ENCODE assay signal across 8 cellular contexts in the genomic region with DNA sequence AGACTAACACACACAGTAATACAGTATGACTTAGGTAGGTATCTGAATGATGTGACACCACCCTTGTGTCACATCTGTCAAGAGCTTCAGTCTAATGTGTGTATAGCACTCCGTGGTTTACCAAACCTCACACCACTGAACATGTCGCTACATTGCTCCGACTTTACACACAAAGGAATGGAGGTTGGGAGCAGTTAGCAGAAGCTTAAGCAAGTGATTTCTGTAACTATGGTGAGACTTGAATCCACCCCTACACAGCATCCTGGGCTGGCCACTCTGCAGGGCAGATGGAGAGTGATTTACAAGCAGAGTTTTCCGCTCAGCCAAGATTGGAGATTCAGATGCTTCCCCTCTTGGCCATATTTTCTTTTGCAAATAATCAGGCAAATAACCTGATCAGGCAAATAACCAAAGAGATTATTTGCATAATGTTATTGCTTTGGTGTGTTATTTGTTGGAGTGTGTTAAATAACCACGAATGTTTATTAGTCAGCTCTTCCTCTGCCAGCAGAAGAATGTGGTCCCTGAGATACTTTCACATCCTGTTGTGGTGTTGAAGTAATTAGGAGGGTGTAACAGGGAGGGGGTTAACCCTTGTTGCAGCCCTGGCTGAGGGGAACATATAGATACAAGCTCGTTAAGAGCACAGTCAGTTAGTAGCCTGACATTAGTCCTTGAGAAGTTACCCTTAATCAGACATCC.
DNase-seq lines count a peak whose midpoint lies in the region; ATAC-seq and TF ChIP-seq lines count a peak whose summit lies in the region.

No MANE protein-coding gene starts in this region.

- peak overlapping the region; percentile 35 for H3K4me3 Mint-ChIP-seq in CD4-positive, alpha-beta T cell
- peak overlapping the region; percentile 72 for H3K4me3 Mint-ChIP-seq in T-helper 2 cell treated with Interferon-gamma antibody and Interleukin-4, amounts not matched to agents 5 μg/mL and 100 μg/mL, for 36 hours
- H3K4me3 Mint-ChIP-seq in natural killer cell treated with Interleukin-12 subunit alpha and Interleukin-12 subunit beta and Interleukin-15 and Interleukin-18, amount 100 ng/mL, for 72 hours, result peak overlapping the region; percentile 82

- no peaks in the 10 kb centered on the region for H3K36me3 Mint-ChIP-seq in CD4-positive, alpha-beta T cell (ENCODE audit: low read depth)
- H3K36me3 Mint-ChIP-seq in T-helper 2 cell treated with Interferon-gamma antibody and Interleukin-4, amounts not matched to agents 5 μg/mL and 100 μg/mL, for 36 hours (ENCODE audit: low read depth), result peaks cover 11% of the 10 kb centered on the region
- peaks cover 7% of the 10 kb centered on the region for H3K36me3 Mint-ChIP-seq in natural killer cell treated with Interleukin-12 subunit alpha and Interleukin-12 subunit beta and Interleukin-15 and Interleukin-18, amount 100 ng/mL, for 72 hours

- no peak for TF ChIP-seq CTCF in CD4-positive, alpha-beta T cell (IDR thresholded peaks at IDR 0.05)
- TF ChIP-seq CTCF in omental fat pad (IDR thresholded peaks at IDR 0.05), result no peak

- H3K27me3 ChIP-seq in CD4-positive, alpha-beta T cell (ENCODE audit: control insufficient read depth, insufficient read depth, low read length), result no peaks in the 10 kb centered on the region

- CTCF ChIA-PET in CD4-positive, alpha-beta T cell (lab: Charles Lee), result no interaction called here

- ATAC-seq in CD4-positive, alpha-beta T cell (ENCODE audit: poor library complexity), result peak; percentile 85
- peak; percentile 99 for ATAC-seq in GM19043 (IDR thresholded peaks at IDR 0.05; ENCODE audit: low read depth, unreplicated experiment)
- ATAC-seq in HG03108 (IDR thresholded peaks at IDR 0.05; ENCODE audit: unreplicated experiment), result peak; percentile 90
- ATAC-seq in natural killer cell treated with Interleukin-12 subunit alpha and Interleukin-12 subunit beta and Interleukin-15 and Interleukin-18, amount 100 ng/mL, for 72 hours, result peak; percentile 92 to 97
- ATAC-seq in omental fat pad (ENCODE audit: low FRiP score), result no peak

- peak in 1 of 10 experiments; percentile 5 for DNase-seq in CD4-positive, alpha-beta T cell
- peak; percentile 32 for DNase-seq in T-helper 2 cell treated with Interferon-gamma antibody and Interleukin-4, amounts not matched to agents 5 μg/mL and 100 μg/mL, for 36 hours (ENCODE audit: low spot score)
- DNase-seq in natural killer cell treated with Interleukin-12 subunit alpha and Interleukin-12 subunit beta and Interleukin-15 and Interleukin-18, amount 100 ng/mL, for 72 hours (ENCODE audit: low spot score), result peak; percentile 72
- no peak for DNase-seq in omental fat pad (ENCODE audit: low spot score)
- DNase-seq in NCI-H1694 treated with DMSO at 0.1 percent for 48 hours (lab: John Stamatoyannopoulos, UW), result no peak
- no peak for DNase-seq in KG1 (lab: John Stamatoyannopoulos, UW)

- H3K27me3 Mint-ChIP-seq in CD4-positive, alpha-beta T cell, result no peaks in the 10 kb centered on the region
- H3K27me3 Mint-ChIP-seq in T-helper 2 cell treated with Interferon-gamma antibody and Interleukin-4, amounts not matched to agents 5 μg/mL and 100 μg/mL, for 36 hours (ENCODE audit: low read depth), result no peaks in the 10 kb centered on the region
- no peaks in the 10 kb centered on the region for H3K27me3 Mint-ChIP-seq in natural killer cell treated with Interleukin-12 subunit alpha and Interleukin-12 subunit beta and Interleukin-15 and Interleukin-18, amount 100 ng/mL, for 72 hours

- POLR2A ChIA-PET in CD4-positive, alpha-beta T cell (lab: Charles Lee), result interaction anchor here (0.7 to 2.8 kb wide), 7 partner anchors 13 to 134 kb away, joined by 3 to 26 read pairs (median 7); a partner anchor contains a TSS

- H3K9me3 ChIP-seq in CD4-positive, alpha-beta T cell (ENCODE audit: control insufficient read depth, low read length), result no peaks in the 10 kb centered on the region

- H3K27ac Mint-ChIP-seq in CD4-positive, alpha-beta T cell, result peak overlapping the region; percentile 72
- H3K27ac Mint-ChIP-seq in T-helper 2 cell treated with Interferon-gamma antibody and Interleukin-4, amounts not matched to agents 5 μg/mL and 100 μg/mL, for 36 hours, result peak overlapping the region; percentile 90
- peak overlapping the region; percentile 78 to 86 for H3K27ac Mint-ChIP-seq in natural killer cell treated with Interleukin-12 subunit alpha and Interleukin-12 subunit beta and Interleukin-15 and Interleukin-18, amount 100 ng/mL, for 72 hours

- intact Hi-C loops in CD4-positive, alpha-beta T cell (cut with DNase I, micrococcal nuclease), result no loop called here

- H3K27ac ChIP-seq in CD4-positive, alpha-beta T cell (ENCODE audit: low read depth, low read length), result no peak overlapping the region

- H3K4me1 Mint-ChIP-seq in CD4-positive, alpha-beta T cell (ENCODE audit: low read depth), result peaks cover 31% of the 10 kb centered on the region
- peaks cover 28% of the 10 kb centered on the region for H3K4me1 Mint-ChIP-seq in T-helper 2 cell treated with Interferon-gamma antibody and Interleukin-4, amounts not matched to agents 5 μg/mL and 100 μg/mL, for 36 hours (ENCODE audit: low read depth)
- peaks cover 36% of the 10 kb centered on the region in 2 donors for H3K4me1 Mint-ChIP-seq in natural killer cell treated with Interleukin-12 subunit alpha and Interleukin-12 subunit beta and Interleukin-15 and Interleukin-18, amount 100 ng/mL, for 72 hours (ENCODE audit: low read depth in 2 of 2)

- H3K9me3 Mint-ChIP-seq in CD4-positive, alpha-beta T cell, result peaks cover 2% of the 10 kb centered on the region
- H3K9me3 Mint-ChIP-seq in T-helper 2 cell treated with Interferon-gamma antibody and Interleukin-4, amounts not matched to agents 5 μg/mL and 100 μg/mL, for 36 hours, result peaks cover 15% of the 10 kb centered on the region
- H3K9me3 Mint-ChIP-seq in natural killer cell treated with Interleukin-12 subunit alpha and Interleukin-12 subunit beta and Interleukin-15 and Interleukin-18, amount 100 ng/mL, for 72 hours, result peaks cover 6% of the 10 kb centered on the region

Comparison
In these comparisons a context has a peak if more than half of its experiments do, and no peak if none do; other contexts are left out.
1. DNase-seq: peak in T-helper 2 cell treated with Interferon-gamma antibody and Interleukin-4, amounts not matched to agents 5 μg/mL and 100 μg/mL, for 36 hours (single experiment) and natural killer cell treated with Interleukin-12 subunit alpha and Interleukin-12 subunit beta and Interleukin-15 and Interleukin-18, amount 100 ng/mL, for 72 hours (single experiment); none in omental fat pad (single experiment), NCI-H1694 treated with DMSO at 0.1 percent for 48 hours (single experiment) and KG1 (single experiment).
2. Peak in every context shown above with its lines, with median percentiles within 50 percentile points of each other: H3K27ac Mint-ChIP-seq and H3K4me3 Mint-ChIP-seq.